19 cellular contexts compared by ENCODE assay signal in the genomic region with DNA sequence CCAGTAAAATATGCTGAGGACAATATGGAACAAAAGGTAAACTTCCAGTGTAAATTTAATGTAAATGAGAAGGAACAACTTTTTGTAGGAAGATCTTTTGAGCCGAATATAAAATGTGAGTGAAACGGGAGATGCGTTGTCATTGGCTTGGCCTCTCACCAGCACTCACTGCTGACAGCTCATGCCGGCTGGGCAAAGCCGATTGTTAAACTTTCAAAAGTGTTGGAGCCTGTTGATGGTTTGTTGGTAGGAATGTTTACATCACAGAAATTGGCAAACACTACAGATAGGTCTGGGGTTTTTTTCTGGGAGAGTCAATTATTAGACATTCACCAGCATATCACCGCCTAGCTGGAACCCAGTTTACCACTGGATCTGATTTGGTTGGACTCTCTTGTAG.
"Had no signal": no experiment of that assay in that cellular context is flagged by ENCODE, and none has a peak within 500 bp of the region (broad histone marks: within the 10 kb centered on the region; RNA-seq: fewer than 3 reads in every experiment).

No MANE protein-coding gene starts in this region.

- H3K27ac ChIP-seq: colonic mucosa, esophagus squamous epithelium, gastrocnemius medialis, heart right ventricle, left lung, neutrophil, sigmoid colon, skin epidermis, thoracic aorta had no signal

- ATAC-seq: gastrocnemius medialis; heart right ventricle; left lung; naive thymus-derived CD4-positive, alpha-beta T cell; stimulated activated naive B cell treated with anti-CD40 and anti-IgM and Interleukin-4, amounts not matched to agents 10 μg/mL and 1 μg/mL and 100 μg/mL, for 72 hours; stimulated activated naive CD8-positive, alpha-beta T cell treated with anti-CD3 and anti-CD28 coated beads, Interleukin-15, amount 100 ng/mL, for 72 hours had no signal

- H3K27me3 ChIP-seq: colonic mucosa, esophagus squamous epithelium, gastrocnemius medialis, heart right ventricle, left lung, sigmoid colon had no signal

- H3K4me1 ChIP-seq: colonic mucosa, left lung, sigmoid colon had no signal

- DNase-seq: colonic mucosa; dermis blood vessel endothelial cell; esophagus squamous epithelium; gastrocnemius medialis; heart right ventricle; left lung; mesendoderm; naive thymus-derived CD4-positive, alpha-beta T cell; nephron progenitor cell; sigmoid colon; stimulated activated CD4-positive, alpha-beta T cell treated with anti-CD3 and anti-CD28 coated beads, Interleukin-2, amount 100 ng/mL, for 24 hours; stimulated activated CD4-positive, alpha-beta T cell treated with anti-CD3 and anti-CD28 coated beads, Interleukin-4, amount 100 ng/mL, for 4 hours; stimulated activated naive B cell treated with anti-CD40 and anti-IgM and Interleukin-4, amounts not matched to agents 10 μg/mL and 1 μg/mL and 100 μg/mL, for 72 hours; stimulated activated naive CD8-positive, alpha-beta T cell treated with anti-CD3 and anti-CD28 coated beads, Interleukin-15, amount 100 ng/mL, for 72 hours; trophoblast cell had no signal

- H3K36me3 ChIP-seq: colonic mucosa, gastrocnemius medialis, neutrophil, thoracic aorta had no signal

- H3K4me3 ChIP-seq: colonic mucosa, esophagus squamous epithelium, gastrocnemius medialis, heart right ventricle, left lung, lung, sigmoid colon, skin epidermis, thoracic aorta had no signal

- H3K9me3 ChIP-seq: colonic mucosa, esophagus squamous epithelium, gastrocnemius medialis, heart right ventricle, left lung, neutrophil, sigmoid colon, thoracic aorta had no signal
